Comparison of ENCODE assay signal across 11 cellular contexts in the genomic region with DNA sequence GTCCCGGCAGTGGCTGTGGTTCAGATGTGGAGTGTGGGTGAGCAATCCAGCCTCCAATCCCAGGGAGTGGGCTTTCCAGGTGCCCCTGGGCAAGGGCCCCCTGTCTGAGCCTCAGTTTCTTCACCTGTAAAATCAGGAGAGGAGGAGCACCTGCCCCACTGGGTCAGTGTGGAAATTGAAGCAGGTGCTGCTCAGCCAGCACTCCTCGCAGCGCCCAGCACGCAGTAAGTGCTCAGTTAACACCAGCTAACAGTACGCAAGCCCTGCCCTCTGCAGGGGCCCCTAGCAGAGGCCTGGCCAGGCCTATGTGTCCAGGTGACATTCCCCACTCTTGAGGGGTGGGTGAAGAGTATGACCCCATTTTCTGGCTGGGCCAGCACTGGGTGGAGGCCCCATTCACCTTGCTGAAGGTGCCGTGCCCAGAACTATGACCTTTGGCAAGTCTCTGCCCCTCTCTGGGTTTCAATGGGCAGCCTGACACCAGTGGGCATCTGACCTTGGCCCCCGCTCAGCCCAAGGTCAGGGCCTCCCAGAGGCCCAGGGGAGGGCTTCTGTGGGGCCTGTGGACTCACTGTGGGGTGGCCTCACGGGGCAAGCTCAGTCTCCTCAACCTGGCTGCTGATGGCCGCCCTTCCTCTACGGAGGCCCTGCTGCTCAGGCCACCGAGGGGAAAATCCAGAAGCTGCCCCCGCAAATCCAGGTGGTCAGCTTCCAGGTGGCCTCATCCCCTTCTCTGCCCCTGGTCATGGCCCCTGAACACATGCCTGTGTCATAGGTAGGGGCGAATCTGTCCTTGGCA. TPM values are rescaled to one million over a fixed set of nuclear protein-coding genes. Genes with fewer than 3 reads are reported as not detected.
DNase-seq lines count a peak whose midpoint lies in the region; ATAC-seq and TF ChIP-seq lines count a peak whose summit lies in the region.
"Had no signal": no experiment of that assay in that cellular context is flagged by ENCODE, and none has a peak within 500 bp of the region (broad histone marks: within the 10 kb centered on the region; RNA-seq: fewer than 3 reads in every experiment).

No MANE protein-coding gene starts in this region.

- intact Hi-C loops in Caco-2 (cut with micrococcal nuclease; ENCODE audit: unreplicated experiment) (loop anchor here (2.0 kb wide), 2 partner anchors 55 to 87 kb away; no protein-coding TSS in a partner anchor), MCF 10A (cut with micrococcal nuclease) (no loop called here), right lobe of liver (cut with DNase I) (loop anchor here (5.0 to 10.0 kb wide), 3 partner anchors 51 to 84 kb away; no protein-coding TSS in a partner anchor)

- H3K9me3 ChIP-seq in Caco-2, result no peaks in the 10 kb centered on the region
- no peaks in the 10 kb centered on the region for H3K9me3 ChIP-seq in right lobe of liver
- H3K9me3 ChIP-seq in smooth muscle cell (replicated peaks; ENCODE audit: low read depth), result no peaks in the 10 kb centered on the region

- H3K4me1 Mint-ChIP-seq in Caco-2 (ENCODE audit: low read depth, unreplicated experiment), result peaks cover 33% of the 10 kb centered on the region
- H3K4me1 Mint-ChIP-seq in MCF 10A (ENCODE audit: insufficient read depth, unreplicated experiment), result peaks cover 23% of the 10 kb centered on the region

- POLR2A ChIA-PET in Caco-2 (lab: Charles Lee), result no interaction called here
- POLR2A ChIA-PET in MCF 10A (lab: Yijun Ruan, JAX), result interaction anchor here (2.9 kb wide), 1 partner anchor 87 kb away, joined by 8 read pairs; no protein-coding TSS in a partner anchor

- peak overlapping the region; percentile 53 for H3K4me3 Mint-ChIP-seq in Caco-2 (ENCODE audit: unreplicated experiment)
- peak overlapping the region; percentile 76 for H3K4me3 Mint-ChIP-seq in MCF 10A (ENCODE audit: unreplicated experiment)
- H3K4me3 Mint-ChIP-seq: CD4-positive, alpha-beta T cell had no signal

- H3K27ac ChIP-seq in right lobe of liver (peak overlapping the region; percentile 77 to 88 (median 83)), smooth muscle cell (ENCODE audit: low read depth) (no peak overlapping the region)
- H3K27ac ChIP-seq: cardiac muscle cell had no signal

- H3K9me3 Mint-ChIP-seq in Caco-2 (ENCODE audit: unreplicated experiment), result no peaks in the 10 kb centered on the region
- no peaks in the 10 kb centered on the region for H3K9me3 Mint-ChIP-seq in MCF 10A (ENCODE audit: unreplicated experiment)
- H3K9me3 Mint-ChIP-seq: CD4-positive, alpha-beta T cell had no signal

- peaks cover 42% of the 10 kb centered on the region for H3K79me2 ChIP-seq in smooth muscle cell (ENCODE audit: low read depth)

- peak; percentile 4 to 46 (median 6) for ATAC-seq in right lobe of liver
- ATAC-seq in HG03432 (IDR thresholded peaks at IDR 0.05; ENCODE audit: unreplicated experiment), result no peak
- no peak for ATAC-seq in HG03521 (IDR thresholded peaks at IDR 0.05; ENCODE audit: unreplicated experiment)

- no peak overlapping the region for H3K9ac ChIP-seq in smooth muscle cell (ENCODE audit: low read depth)

- DNase-seq in Caco-2, result no peak
- no peak for DNase-seq in MCF 10A (ENCODE audit: unreplicated experiment)
- DNase-seq in right lobe of liver, result peak; percentile 35 to 70 (median 57)
- DNase-seq in smooth muscle cell (lab: John Stamatoyannopoulos, UW; ENCODE audit: unreplicated experiment), result no peak
- no peak for DNase-seq in HCEC 1CT
- no peak for DNase-seq in NCI-H187 treated with DMSO at 0.1 percent for 48 hours (lab: John Stamatoyannopoulos, UW)
- DNase-seq: CD4-positive, alpha-beta T cell; NCI-H1092 had no signal

- H3K27me3 ChIP-seq in Caco-2 (replicated peaks; ENCODE audit: control insufficient read depth, insufficient read depth, low read length), result no peaks in the 10 kb centered on the region
- no peaks in the 10 kb centered on the region for H3K27me3 ChIP-seq in right lobe of liver
- no peaks in the 10 kb centered on the region for H3K27me3 ChIP-seq in smooth muscle cell (ENCODE audit: low read depth)
- H3K27me3 ChIP-seq: cardiac muscle cell had no signal

- no peak for TF ChIP-seq POLR2A in right lobe of liver (IDR thresholded peaks at IDR 0.05)

- no peak overlapping the region for H3K4me3 ChIP-seq in Caco-2 (ENCODE audit: low read depth, low read length)
- H3K4me3 ChIP-seq in right lobe of liver, result peak overlapping the region; percentile 68 to 83 (median 71)
- no peak overlapping the region for H3K4me3 ChIP-seq in smooth muscle cell
- H3K4me3 ChIP-seq: cardiac muscle cell had no signal

- peaks cover 2% of the 10 kb centered on the region; the same call in 1 of the 2 replicates for H3K36me3 ChIP-seq in Caco-2 (ENCODE audit: control insufficient read depth, insufficient read depth, low read length)
- H3K36me3 ChIP-seq in right lobe of liver, result peaks cover 0 to 20% (median 7%) of the 10 kb centered on the region in 4 donors
- no peaks in the 10 kb centered on the region for H3K36me3 ChIP-seq in smooth muscle cell (ENCODE audit: low read depth)

- TSS peak; percentile 31 for BruUV-seq in Caco-2 (replicated peaks; lab: Mats Ljungman, UMichigan)
- TSS peak; percentile 29 for BruUV-seq in MCF 10A (replicated peaks; lab: Mats Ljungman, UMichigan)

- TF ChIP-seq CTCF in Caco-2 (IDR thresholded peaks at IDR 0.05; ENCODE audit: insufficient read depth in 1 of 2, low read depth in 1 of 2, low read length in 1 of 2, severe bottlenecking in 1 of 2, unreplicated experiment in 1 of 2), result no peak
- no peak for TF ChIP-seq CTCF in MCF 10A (IDR thresholded peaks at IDR 0.05; ENCODE audit: unreplicated experiment)
- no peak for TF ChIP-seq CTCF in right lobe of liver (IDR thresholded peaks at IDR 0.05)
- no peak for TF ChIP-seq CTCF in smooth muscle cell (IDR thresholded peaks at IDR 0.05; ENCODE audit: borderline replicate concordance, insufficient read depth, poor library complexity, severe bottlenecking)

- no peak overlapping the region for H2AFZ ChIP-seq in smooth muscle cell (ENCODE audit: low read depth)

- H3F3A ChIP-seq in smooth muscle cell (ENCODE audit: low read depth), result no peaks in the 10 kb centered on the region

- CTCF ChIA-PET in Caco-2 (lab: Charles Lee), result interaction anchor here (1.2 to 1.3 kb wide), 2 partner anchors 55 to 88 kb away, joined by 9 read pairs; no protein-coding TSS in a partner anchor
- CTCF ChIA-PET in MCF 10A (lab: Yijun Ruan, JAX), result interaction anchor here (0.9 to 10.5 kb wide), 3 partner anchors 31 to 86 kb away, joined by 4 to 121 read pairs (median 5); no protein-coding TSS in a partner anchor

- H3K27me3 Mint-ChIP-seq in Caco-2 (ENCODE audit: insufficient read depth, unreplicated experiment) (no peaks in the 10 kb centered on the region), MCF 10A (ENCODE audit: insufficient read depth, unreplicated experiment) (no peaks in the 10 kb centered on the region)

- H3K4me1 ChIP-seq in Caco-2 (peaks cover 39% of the 10 kb centered on the region), right lobe of liver (peaks cover 0 to 40% (median 13%) of the 10 kb centered on the region in 4 donors), smooth muscle cell (ENCODE audit: low read depth) (peaks cover 11% of the 10 kb centered on the region)

- WGBS in right lobe of liver (ENCODE audit: insufficient coverage, low coverage, low lambda C conversion rate, missing lambda C conversion rate), result 40% methylated on average over 2 of the region's 13 CpGs
- 94% methylated on average over 13 of the region's 13 CpGs for WGBS in smooth muscle cell (ENCODE audit: low lambda C conversion rate)

- H3K27ac Mint-ChIP-seq in Caco-2 (ENCODE audit: unreplicated experiment) (peak overlapping the region; percentile 82), MCF 10A (ENCODE audit: low read depth, unreplicated experiment) (peak overlapping the region; percentile 75)
- H3K27ac Mint-ChIP-seq: CD4-positive, alpha-beta T cell had no signal

- H3K4me2 ChIP-seq in smooth muscle cell, result peak overlapping the region; percentile 98

- H3K36me3 Mint-ChIP-seq in Caco-2 (ENCODE audit: insufficient read depth, unreplicated experiment), result peaks cover 27% of the 10 kb centered on the region
- H3K36me3 Mint-ChIP-seq in MCF 10A (ENCODE audit: insufficient read depth, unreplicated experiment), result peaks cover 19% of the 10 kb centered on the region

- peaks cover 61% of the 10 kb centered on the region for H4K20me1 ChIP-seq in smooth muscle cell (ENCODE audit: low read depth)

RNA-seq across cellular contexts. Expression of a gene that starts 2.5 kb away (rescaled TPM):
- total RNA-seq in Caco-2 (2022) (45.5 and 64.1 TPM in 2 replicates), MCF 10A (2022) (75.8 and 78.7 TPM in 2 replicates), right lobe of liver (100 to 1,000 TPM in 2 of 6 experiments, 10 to 100 TPM in 4; 28.5 to 117 (median 80.2) TPM), smooth muscle cell (19.5 and 27.1 TPM in 2 replicates)
- 4.2 and 8.7 TPM in 2 replicates for polyA plus RNA-seq in smooth muscle cell

RNA-seq across cellular contexts. Expression of a gene that starts 37.0 kb away (rescaled TPM):
- total RNA-seq in Caco-2 (2022), result 0.49 and 0.50 TPM in 2 replicates
- total RNA-seq in MCF 10A (2022), result not detected in 2 replicates
- total RNA-seq in right lobe of liver, result 1 to 10 TPM in 1 of 6 experiments, under 1 TPM in 5; 0.27 to 1.1 (median 0.49) TPM
- not detected in 2 replicates for total RNA-seq in smooth muscle cell
- 0.49 and 1.2 TPM in 2 replicates for polyA plus RNA-seq in smooth muscle cell
- total RNA-seq: cardiac muscle cell had no signal
- polyA plus RNA-seq: cardiac muscle cell had no signal

Comparison
In these comparisons a context has a peak if more than half of its experiments do, and no peak if none do; other contexts are left out.
1. DNase-seq: peak in right lobe of liver (3 of 3); none in Caco-2 (0 of 2), MCF 10A (single experiment), smooth muscle cell (single experiment), HCEC 1CT (single experiment) and NCI-H187 treated with DMSO at 0.1 percent for 48 hours (single experiment).
2. H3K4me3 ChIP-seq: peak in right lobe of liver (3 of 3); none in Caco-2 (single experiment) and smooth muscle cell (single experiment).
3. ATAC-seq: peak in right lobe of liver (4 of 4); none in HG03432 (single experiment) and HG03521 (single experiment).